ENCODE assay signal across 29 cellular contexts in the genomic region with DNA sequence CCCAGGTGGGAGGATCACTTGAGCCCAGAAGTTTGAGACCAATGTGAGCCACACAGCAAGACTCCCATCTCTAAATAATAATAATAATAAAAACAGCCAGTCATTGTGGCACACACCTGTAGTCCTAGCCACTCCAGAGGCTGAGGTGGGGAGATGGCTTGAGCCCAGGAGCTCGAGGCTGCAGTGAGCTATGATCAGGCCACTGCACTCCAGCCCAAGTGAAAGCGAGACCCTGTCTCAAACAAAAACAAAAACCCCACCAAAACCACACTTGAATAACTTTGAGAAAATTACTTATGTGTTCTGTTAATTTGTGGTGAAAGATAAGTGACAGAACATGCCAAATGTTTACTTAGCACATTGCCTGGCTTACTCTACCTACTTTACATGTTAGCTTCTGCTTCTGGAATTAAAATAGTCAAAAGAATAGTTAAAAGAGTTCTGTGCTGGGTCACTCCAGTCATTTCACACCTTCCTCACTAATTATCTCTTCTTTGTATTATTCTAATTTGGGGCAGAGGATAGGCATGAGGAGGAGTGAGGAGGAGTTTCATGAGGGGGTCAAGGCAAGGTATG. TPM values are rescaled to one million over a fixed set of nuclear protein-coding genes. Genes with fewer than 3 reads are reported as not detected.
DNase-seq lines count a peak whose midpoint lies in the region; ATAC-seq and TF ChIP-seq lines count a peak whose summit lies in the region.
"Had no signal": no experiment of that assay in that cellular context is flagged by ENCODE, and none has a peak within 500 bp of the region (broad histone marks: within the 10 kb centered on the region; RNA-seq: fewer than 3 reads in every experiment).

No MANE protein-coding gene starts in this region.

- no peak for DNase-seq in CD4-positive, alpha-beta memory T cell
- DNase-seq in T-helper 2 cell treated with Interferon-gamma antibody and Interleukin-4, amounts not matched to agents 5 μg/mL and 100 μg/mL, for 36 hours (ENCODE audit: low spot score), result no peak
- DNase-seq in activated naive CD4-positive, alpha-beta T cell treated with anti-CD3 and anti-CD28 coated beads, Interleukin-2, amount 50 U/mL, for 72 hours (ENCODE audit: low spot score in 2 of 2), result no peak
- DNase-seq in NCI-H2029 treated with DMSO at 0.1 percent for 48 hours (lab: John Stamatoyannopoulos, UW) (no peak), hepatocyte (ENCODE audit: low spot score) (no peak)
- no peak for DNase-seq in CD4-positive, alpha-beta T cell
- DNase-seq: activated CD4-positive, alpha-beta memory T cell treated with anti-CD3 and anti-CD28 coated beads for 36 hours; activated gamma-delta T cell treated with Interleukin-2 at 50 U/mL for 16 hours; COR-L47; DMS53; gastrocnemius medialis; H9; kidney glomerular epithelial cell; NCI-H1048; NCI-H1694 treated with DMSO at 0.1 percent for 48 hours; NCI-H2227 treated with DMSO at 0.1 percent for 48 hours; NCI-H526 treated with DMSO at 0.1 percent for 48 hours; posterior cingulate gyrus; SK-N-SH; stimulated activated CD8-positive, alpha-beta memory T cell treated with anti-CD3 and anti-CD28 coated beads, Interleukin-4, amount 100 ng/mL, for 48 hours had no signal

- H3K79me2 ChIP-seq in hepatocyte, result peaks cover 4% of the 10 kb centered on the region

- no peaks in the 10 kb centered on the region for H3K27me3 Mint-ChIP-seq in CD4-positive, alpha-beta memory T cell
- H3K27me3 Mint-ChIP-seq in T-helper 2 cell treated with Interferon-gamma antibody and Interleukin-4, amounts not matched to agents 5 μg/mL and 100 μg/mL, for 36 hours (ENCODE audit: low read depth), result no peaks in the 10 kb centered on the region
- H3K27me3 Mint-ChIP-seq in CD4-positive, alpha-beta T cell, result no peaks in the 10 kb centered on the region
- H3K27me3 Mint-ChIP-seq: activated CD4-positive, alpha-beta memory T cell treated with anti-CD3 and anti-CD28 coated beads for 36 hours had no signal

- no peak overlapping the region for H3K27ac ChIP-seq in CD4-positive, alpha-beta memory T cell (ENCODE audit: low read depth, low read length)
- H3K27ac ChIP-seq in CD4-positive, alpha-beta T cell (ENCODE audit: low read depth, low read length), result no peak overlapping the region
- no peak overlapping the region for H3K27ac ChIP-seq in hepatocyte
- H3K27ac ChIP-seq: BLaER1, cardiac muscle cell, gastrocnemius medialis had no signal

- peaks cover 0 to 2% (median 0%) of the 10 kb centered on the region in 8 donors for H3K9me3 Mint-ChIP-seq in CD4-positive, alpha-beta memory T cell
- no peaks in the 10 kb centered on the region for H3K9me3 Mint-ChIP-seq in T-helper 2 cell treated with Interferon-gamma antibody and Interleukin-4, amounts not matched to agents 5 μg/mL and 100 μg/mL, for 36 hours
- peaks cover 5 to 16% of the 10 kb centered on the region in 2 donors for H3K9me3 Mint-ChIP-seq in activated naive CD4-positive, alpha-beta T cell treated with anti-CD3 and anti-CD28 coated beads, Interleukin-2, amount 50 U/mL, for 72 hours
- no peaks in the 10 kb centered on the region for H3K9me3 Mint-ChIP-seq in CD4-positive, alpha-beta T cell
- H3K9me3 Mint-ChIP-seq: T-helper 1 cell treated with Interleukin-12 subunit alpha and Interleukin-12 subunit beta and Interleukin-4 antibody, amounts not matched to agents 30 μg/mL and 1 μg/mL, for 36 hours had no signal

- no peaks in the 10 kb centered on the region for H3K9me2 ChIP-seq in hepatocyte (replicated peaks; ENCODE audit: insufficient read depth)
- H3K9me2 ChIP-seq: SK-N-SH had no signal

- ATAC-seq in GM18502 (IDR thresholded peaks at IDR 0.05; ENCODE audit: poor library complexity, unreplicated experiment), result peak; percentile 60
- ATAC-seq in HG02840 (IDR thresholded peaks at IDR 0.05; ENCODE audit: low FRiP score, unreplicated experiment), result peak; percentile 55
- ATAC-seq in activated naive CD4-positive, alpha-beta T cell treated with anti-CD3 and anti-CD28 coated beads, Interleukin-2, amount 50 U/mL, for 72 hours, result no peak
- no peak for ATAC-seq in CD4-positive, alpha-beta T cell (ENCODE audit: poor library complexity)
- ATAC-seq: activated CD4-positive, CD25-positive, alpha-beta regulatory T cell treated with anti-CD3 and anti-CD28 coated beads, Interleukin-2, amount 50 U/mL, for 24 hours; gastrocnemius medialis; Right ventricle myocardium inferior; sciatic nerve had no signal

- H3K36me3 ChIP-seq in CD4-positive, alpha-beta memory T cell (ENCODE audit: insufficient read depth, low read length), result no peaks in the 10 kb centered on the region
- H3K36me3 ChIP-seq in hepatocyte (replicated peaks; ENCODE audit: insufficient read depth, low read depth), result no peaks in the 10 kb centered on the region
- H3K36me3 ChIP-seq: cardiac muscle cell, gastrocnemius medialis had no signal

- no peaks in the 10 kb centered on the region for H3K27me3 ChIP-seq in CD4-positive, alpha-beta memory T cell (ENCODE audit: insufficient read depth, low read length)
- H3K27me3 ChIP-seq in CD4-positive, alpha-beta T cell (ENCODE audit: control insufficient read depth, insufficient read depth, low read length), result no peaks in the 10 kb centered on the region
- H3K27me3 ChIP-seq in hepatocyte, result no peaks in the 10 kb centered on the region
- H3K27me3 ChIP-seq: BLaER1, cardiac muscle cell, gastrocnemius medialis had no signal

- intact Hi-C loops in CD4-positive, alpha-beta memory T cell (cut with micrococcal nuclease), result no loop called here
- intact Hi-C loops in CD4-positive, alpha-beta T cell (cut with DNase I, micrococcal nuclease), result loop anchor here in 1 of 2 experiments (10.0 kb wide), 1 partner anchor 116 kb away; no protein-coding TSS in a partner anchor

- no peaks in the 10 kb centered on the region for H3K9me3 ChIP-seq in CD4-positive, alpha-beta memory T cell (ENCODE audit: control insufficient read depth in 1 of 2, low read length in 2 of 2)
- no peaks in the 10 kb centered on the region for H3K9me3 ChIP-seq in CD4-positive, alpha-beta T cell (ENCODE audit: control insufficient read depth, low read length)
- H3K9me3 ChIP-seq in hepatocyte (ENCODE audit: low read depth), result no peaks in the 10 kb centered on the region
- H3K9me3 ChIP-seq: gastrocnemius medialis, SK-N-SH had no signal

- peaks cover 15 to 25% of the 10 kb centered on the region in 2 donors for H3K36me3 Mint-ChIP-seq in CD4-positive, alpha-beta memory T cell
- H3K36me3 Mint-ChIP-seq in T-helper 2 cell treated with Interferon-gamma antibody and Interleukin-4, amounts not matched to agents 5 μg/mL and 100 μg/mL, for 36 hours (ENCODE audit: low read depth), result peaks cover 26% of the 10 kb centered on the region
- H3K36me3 Mint-ChIP-seq in activated naive CD4-positive, alpha-beta T cell treated with anti-CD3 and anti-CD28 coated beads, Interleukin-2, amount 50 U/mL, for 72 hours, result peaks cover 13 to 25% of the 10 kb centered on the region in 2 donors
- peaks cover 22% of the 10 kb centered on the region for H3K36me3 Mint-ChIP-seq in CD4-positive, alpha-beta T cell (ENCODE audit: low read depth)

- no peak overlapping the region for H2AFZ ChIP-seq in hepatocyte

- H3K4me3 Mint-ChIP-seq in CD4-positive, alpha-beta memory T cell, result no peak overlapping the region
- no peak overlapping the region for H3K4me3 Mint-ChIP-seq in T-helper 2 cell treated with Interferon-gamma antibody and Interleukin-4, amounts not matched to agents 5 μg/mL and 100 μg/mL, for 36 hours
- no peak overlapping the region for H3K4me3 Mint-ChIP-seq in CD4-positive, alpha-beta T cell
- H3K4me3 Mint-ChIP-seq: activated CD4-positive, alpha-beta memory T cell treated with anti-CD3 and anti-CD28 coated beads for 36 hours; H9; T-helper 1 cell treated with Interleukin-12 subunit alpha and Interleukin-12 subunit beta and Interleukin-4 antibody, amounts not matched to agents 30 μg/mL and 1 μg/mL, for 36 hours had no signal

- H4K20me1 ChIP-seq in hepatocyte (ENCODE audit: insufficient read depth, poor library complexity, severe bottlenecking), result no peaks in the 10 kb centered on the region

- H3K4me2 ChIP-seq in hepatocyte, result no peak overlapping the region
- H3K4me2 ChIP-seq: BLaER1, SK-N-SH had no signal

- no peaks in the 10 kb centered on the region for H3K4me1 ChIP-seq in CD4-positive, alpha-beta memory T cell (ENCODE audit: insufficient read depth, low read length)
- H3K4me1 ChIP-seq in hepatocyte (ENCODE audit: insufficient read depth), result peaks cover 11% of the 10 kb centered on the region
- H3K4me1 ChIP-seq: BLaER1 had no signal

- H3K4me1 Mint-ChIP-seq in CD4-positive, alpha-beta memory T cell, result peaks cover 3 to 14% (median 5%) of the 10 kb centered on the region in 4 donors
- peaks cover 5% of the 10 kb centered on the region for H3K4me1 Mint-ChIP-seq in T-helper 2 cell treated with Interferon-gamma antibody and Interleukin-4, amounts not matched to agents 5 μg/mL and 100 μg/mL, for 36 hours (ENCODE audit: low read depth)
- no peaks in the 10 kb centered on the region for H3K4me1 Mint-ChIP-seq in CD4-positive, alpha-beta T cell (ENCODE audit: low read depth)

- H3K27ac Mint-ChIP-seq in CD4-positive, alpha-beta memory T cell, result peak overlapping the region in 4 of 7 donors; percentile 3 to 53 (median 16)
- peak overlapping the region; percentile 7 for H3K27ac Mint-ChIP-seq in T-helper 2 cell treated with Interferon-gamma antibody and Interleukin-4, amounts not matched to agents 5 μg/mL and 100 μg/mL, for 36 hours
- H3K27ac Mint-ChIP-seq in activated naive CD4-positive, alpha-beta T cell treated with anti-CD3 and anti-CD28 coated beads, Interleukin-2, amount 50 U/mL, for 72 hours, result no peak overlapping the region
- no peak overlapping the region for H3K27ac Mint-ChIP-seq in CD4-positive, alpha-beta T cell
- H3K27ac Mint-ChIP-seq: activated CD4-positive, alpha-beta memory T cell treated with anti-CD3 and anti-CD28 coated beads for 36 hours; T-helper 1 cell treated with Interleukin-12 subunit alpha and Interleukin-12 subunit beta and Interleukin-4 antibody, amounts not matched to agents 30 μg/mL and 1 μg/mL, for 36 hours had no signal

- CTCF ChIA-PET in CD4-positive, alpha-beta memory T cell (lab: Charles Lee; ENCODE audit: partially characterized antibody), result interaction anchor here (2.0 kb wide), 1 partner anchor 10 kb away, joined by 5 read pairs; the partner anchor contains the start of genes PHTF2 and TMEM60
- CTCF ChIA-PET in CD4-positive, alpha-beta T cell (lab: Charles Lee), result interaction anchor here (0.6 to 0.9 kb wide), 2 partner anchors 108 to 137 kb away, joined by 3 read pairs; no protein-coding TSS in a partner anchor

- no peak overlapping the region for H3K4me3 ChIP-seq in CD4-positive, alpha-beta memory T cell (ENCODE audit: low read length in 2 of 2)
- no peak overlapping the region for H3K4me3 ChIP-seq in hepatocyte
- H3K4me3 ChIP-seq: BLaER1, cardiac muscle cell, gastrocnemius medialis, K562 had no signal

- no peak for TF ChIP-seq CTCF in CD4-positive, alpha-beta T cell (IDR thresholded peaks at IDR 0.05)
- TF ChIP-seq CTCF in hepatocyte (IDR thresholded peaks at IDR 0.05; ENCODE audit: poor library complexity), result no peak

- WGBS in hepatocyte (ENCODE audit: low lambda C conversion rate, missing lambda C conversion rate), result 98% methylated on average over 2 of the region's 2 CpGs

- POLR2A ChIA-PET in CD4-positive, alpha-beta memory T cell (lab: Charles Lee; ENCODE audit: partially characterized antibody), result interaction anchor here (1.0 to 1.3 kb wide), 2 partner anchors 10 to 15 kb away, joined by 3 to 4 read pairs; no protein-coding TSS in a partner anchor
- POLR2A ChIA-PET in CD4-positive, alpha-beta T cell (lab: Charles Lee), result no interaction called here

RNA-seq across cellular contexts. Expression of gene TMEM60, which starts 9.8 kb away (rescaled TPM):
- 10 to 100 TPM; 18.2 to 18.3 TPM for total RNA-seq in CD4-positive, alpha-beta memory T cell
- polyA plus RNA-seq in CD4-positive, alpha-beta memory T cell, result 10 to 100 TPM; 23.2 to 36.6 TPM
- 1 to 10 TPM; 7.1 to 9.5 TPM for total RNA-seq in activated naive CD4-positive, alpha-beta T cell treated with anti-CD3 and anti-CD28 coated beads, Interleukin-2, amount 50 U/mL, for 72 hours
- total RNA-seq in CD4-positive, alpha-beta T cell, result 1 to 10 TPM; 1.2 to 2.4 TPM
- total RNA-seq in hepatocyte, result 19.7 and 24.2 TPM in 2 replicates
- 29.2 and 29.9 TPM in 2 replicates for polyA plus RNA-seq in hepatocyte

RNA-seq across cellular contexts. Expression of gene PHTF2, which starts 10.2 kb away (rescaled TPM):
- total RNA-seq in CD4-positive, alpha-beta memory T cell, result 10 to 100 TPM; 32.8 to 34.1 TPM
- 10 to 100 TPM; 19.6 to 27.1 TPM for polyA plus RNA-seq in CD4-positive, alpha-beta memory T cell
- 10 to 100 TPM; 22.8 to 31.1 TPM for total RNA-seq in activated naive CD4-positive, alpha-beta T cell treated with anti-CD3 and anti-CD28 coated beads, Interleukin-2, amount 50 U/mL, for 72 hours
- 10 to 100 TPM; 22.6 to 23.5 TPM for total RNA-seq in CD4-positive, alpha-beta T cell
- total RNA-seq in hepatocyte, result 26.9 and 27.1 TPM in 2 replicates
- polyA plus RNA-seq in hepatocyte, result 13.3 and 15.7 TPM in 2 replicates

Comparison
In these comparisons a context has a peak if more than half of its experiments do, and no peak if none do; other contexts are left out.
1. H3K27ac Mint-ChIP-seq: peak in CD4-positive, alpha-beta memory T cell (4 of 7) and T-helper 2 cell treated with Interferon-gamma antibody and Interleukin-4, amounts not matched to agents 5 μg/mL and 100 μg/mL, for 36 hours (single experiment); none in activated naive CD4-positive, alpha-beta T cell treated with anti-CD3 and anti-CD28 coated beads, Interleukin-2, amount 50 U/mL, for 72 hours (0 of 2) and CD4-positive, alpha-beta T cell (single experiment).
2. ATAC-seq: peak in GM18502 (single experiment) and HG02840 (single experiment); none in activated naive CD4-positive, alpha-beta T cell treated with anti-CD3 and anti-CD28 coated beads, Interleukin-2, amount 50 U/mL, for 72 hours (0 of 2) and CD4-positive, alpha-beta T cell (single experiment).